ENCODE assay signal across 1 cellular context in the genomic region with DNA sequence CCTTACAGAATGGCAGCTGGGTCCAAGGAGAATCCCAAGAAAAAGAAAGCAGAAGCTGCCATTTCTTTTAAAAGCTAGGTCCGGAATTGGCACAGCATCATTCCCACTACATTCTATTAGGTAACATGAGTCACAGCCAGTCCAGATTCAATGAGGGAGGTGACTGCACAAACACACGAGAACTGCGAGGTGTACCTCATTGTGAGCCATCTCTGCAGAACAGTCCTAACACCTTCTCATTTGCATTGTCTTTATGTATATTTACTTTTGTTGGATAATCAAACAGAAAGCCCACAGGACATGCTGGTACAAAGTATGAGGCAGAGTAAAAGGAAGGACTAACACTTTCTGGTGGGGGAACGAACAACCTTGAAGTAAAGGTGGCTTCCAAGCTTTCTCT.
TF ChIP-seq lines count a peak whose summit lies in the region.

No MANE protein-coding gene starts in this region.

TF ChIP-seq in HepG2, 621 proteins besides CTCF, POLR2A, EP300 and RAD21 (continued from another document):
- TF ChIP-seq, protein P1, sequence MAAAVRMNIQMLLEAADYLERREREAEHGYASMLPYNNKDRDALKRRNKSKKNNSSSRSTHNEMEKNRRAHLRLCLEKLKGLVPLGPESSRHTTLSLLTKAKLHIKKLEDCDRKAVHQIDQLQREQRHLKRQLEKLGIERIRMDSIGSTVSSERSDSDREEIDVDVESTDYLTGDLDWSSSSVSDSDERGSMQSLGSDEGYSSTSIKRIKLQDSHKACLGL (CRISPR knock-in tag; IDR thresholded peaks at IDR 0.05), result no peak
- TF ChIP-seq ZNF678 (CRISPR knock-in tag; IDR thresholded peaks at IDR 0.05), result no peak
- no peak for TF ChIP-seq POGK (CRISPR knock-in tag; conservative IDR thresholded peaks at IDR 0.05)
- no peak for TF ChIP-seq ZNF550 (CRISPR knock-in tag; IDR thresholded peaks at IDR 0.05; ENCODE audit: borderline replicate concordance)
- TF ChIP-seq BORCS8-MEF2B (CRISPR knock-in tag; IDR thresholded peaks at IDR 0.05), result no peak
- TF ChIP-seq ZNF34 (CRISPR knock-in tag; IDR thresholded peaks at IDR 0.05; ENCODE audit: borderline replicate concordance), result no peak
- TF ChIP-seq, protein P2, sequence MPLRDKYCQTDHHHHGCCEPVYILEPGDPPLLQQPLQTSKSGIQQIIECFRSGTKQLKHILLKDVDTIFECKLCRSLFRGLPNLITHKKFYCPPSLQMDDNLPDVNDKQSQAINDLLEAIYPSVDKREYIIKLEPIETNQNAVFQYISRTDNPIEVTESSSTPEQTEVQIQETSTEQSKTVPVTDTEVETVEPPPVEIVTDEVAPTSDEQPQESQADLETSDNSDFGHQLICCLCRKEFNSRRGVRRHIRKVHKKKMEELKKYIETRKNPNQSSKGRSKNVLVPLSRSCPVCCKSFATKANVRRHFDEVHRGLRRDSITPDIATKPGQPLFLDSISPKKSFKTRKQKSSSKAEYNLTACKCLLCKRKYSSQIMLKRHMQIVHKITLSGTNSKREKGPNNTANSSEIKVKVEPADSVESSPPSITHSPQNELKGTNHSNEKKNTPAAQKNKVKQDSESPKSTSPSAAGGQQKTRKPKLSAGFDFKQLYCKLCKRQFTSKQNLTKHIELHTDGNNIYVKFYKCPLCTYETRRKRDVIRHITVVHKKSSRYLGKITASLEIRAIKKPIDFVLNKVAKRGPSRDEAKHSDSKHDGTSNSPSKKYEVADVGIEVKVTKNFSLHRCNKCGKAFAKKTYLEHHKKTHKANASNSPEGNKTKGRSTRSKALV (CRISPR knock-in tag; IDR thresholded peaks at IDR 0.05), result no peak
- no peak for TF ChIP-seq LCORL (IDR thresholded peaks at IDR 0.05)
- TF ChIP-seq LCORL (CRISPR knock-in tag; IDR thresholded peaks at IDR 0.05), result 0 out of 2 replicates have a peak, but pooled peaks have one; percentile 15
- TF ChIP-seq ZNF382 (CRISPR knock-in tag; IDR thresholded peaks at IDR 0.05; ENCODE audit: borderline replicate concordance), result no peak
- no peak for TF ChIP-seq ZNF44 (CRISPR knock-in tag; IDR thresholded peaks at IDR 0.05)
- TF ChIP-seq FOXA3 (CRISPR knock-in tag; IDR thresholded peaks at IDR 0.05), result peak; percentile 47
- TF ChIP-seq ZBTB7A (CRISPR knock-in tag; IDR thresholded peaks at IDR 0.05), result no peak
- TF ChIP-seq TFAP4 (IDR thresholded peaks at IDR 0.05; ENCODE audit: borderline replicate concordance, low read depth), result no peak
- no peak for TF ChIP-seq FOXA1 (IDR thresholded peaks at IDR 0.05)
- TF ChIP-seq FOXA1 (CRISPR knock-in tag; IDR thresholded peaks at IDR 0.05), result peak; percentile 63; the same call in 1 of the 2 replicates
- no peak for TF ChIP-seq RERE (CRISPR knock-in tag; IDR thresholded peaks at IDR 0.05; ENCODE audit: low read depth)
- TF ChIP-seq, protein P3, sequence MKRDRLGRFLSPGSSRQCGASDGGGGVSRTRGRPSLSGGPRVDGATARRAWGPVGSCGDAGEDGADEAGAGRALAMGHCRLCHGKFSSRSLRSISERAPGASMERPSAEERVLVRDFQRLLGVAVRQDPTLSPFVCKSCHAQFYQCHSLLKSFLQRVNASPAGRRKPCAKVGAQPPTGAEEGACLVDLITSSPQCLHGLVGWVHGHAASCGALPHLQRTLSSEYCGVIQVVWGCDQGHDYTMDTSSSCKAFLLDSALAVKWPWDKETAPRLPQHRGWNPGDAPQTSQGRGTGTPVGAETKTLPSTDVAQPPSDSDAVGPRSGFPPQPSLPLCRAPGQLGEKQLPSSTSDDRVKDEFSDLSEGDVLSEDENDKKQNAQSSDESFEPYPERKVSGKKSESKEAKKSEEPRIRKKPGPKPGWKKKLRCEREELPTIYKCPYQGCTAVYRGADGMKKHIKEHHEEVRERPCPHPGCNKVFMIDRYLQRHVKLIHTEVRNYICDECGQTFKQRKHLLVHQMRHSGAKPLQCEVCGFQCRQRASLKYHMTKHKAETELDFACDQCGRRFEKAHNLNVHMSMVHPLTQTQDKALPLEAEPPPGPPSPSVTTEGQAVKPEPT (CRISPR knock-in tag; IDR thresholded peaks at IDR 0.05; ENCODE audit: low read depth), result no peak
- no peak for TF ChIP-seq ZNF354B (CRISPR knock-in tag; IDR thresholded peaks at IDR 0.05)
- no peak for TF ChIP-seq TCF7 (IDR thresholded peaks at IDR 0.05; ENCODE audit: low read depth)
- TF ChIP-seq ZGPAT (CRISPR knock-in tag; IDR thresholded peaks at IDR 0.05), result peak; percentile 24; the same call in 1 of the 2 replicates
- 0 out of 2 replicates have a peak, but pooled peaks have one; percentile 32 for TF ChIP-seq IRF9 (CRISPR knock-in tag; IDR thresholded peaks at IDR 0.05; ENCODE audit: borderline replicate concordance)
- TF ChIP-seq NPAS2 (CRISPR knock-in tag; IDR thresholded peaks at IDR 0.05; ENCODE audit: borderline replicate concordance), result no peak
- no peak for TF ChIP-seq ZNF576 (CRISPR knock-in tag; IDR thresholded peaks at IDR 0.05)
- TF ChIP-seq ZSCAN20 (CRISPR knock-in tag; IDR thresholded peaks at IDR 0.05; ENCODE audit: borderline replicate concordance), result no peak
- no peak for TF ChIP-seq POLR2AphosphoS5 (IDR thresholded peaks at IDR 0.05; ENCODE audit: low read depth, low read length)
- TF ChIP-seq YEATS4 (CRISPR knock-in tag; IDR thresholded peaks at IDR 0.05; ENCODE audit: borderline replicate concordance), result no peak
- no peak for TF ChIP-seq KLF12 (CRISPR knock-in tag; IDR thresholded peaks at IDR 0.05; ENCODE audit: borderline replicate concordance)
- TF ChIP-seq ZNF275 (CRISPR knock-in tag; IDR thresholded peaks at IDR 0.05; ENCODE audit: borderline replicate concordance), result no peak
- no peak for TF ChIP-seq ZNF747 (CRISPR knock-in tag; IDR thresholded peaks at IDR 0.05; ENCODE audit: borderline replicate concordance)
- TF ChIP-seq BHLHE40 (IDR thresholded peaks at IDR 0.05; ENCODE audit: low read length), result no peak
- no peak for TF ChIP-seq CCDC6 (CRISPR knock-in tag; IDR thresholded peaks at IDR 0.05)
- no peak for TF ChIP-seq ZNF12 (CRISPR knock-in tag; IDR thresholded peaks at IDR 0.05)
- TF ChIP-seq ZNF460 (CRISPR knock-in tag; IDR thresholded peaks at IDR 0.05; ENCODE audit: borderline replicate concordance), result no peak
- no peak for TF ChIP-seq SNAI1 (CRISPR knock-in tag; IDR thresholded peaks at IDR 0.05; ENCODE audit: borderline replicate concordance)
- no peak for TF ChIP-seq PRDM10 (CRISPR knock-in tag; IDR thresholded peaks at IDR 0.05; ENCODE audit: low read depth)
- no peak for TF ChIP-seq ZNF746 (CRISPR knock-in tag; IDR thresholded peaks at IDR 0.05)
